36 cellular contexts compared by ENCODE assay signal in genomic region chr12:75350413-75350812, GRCh38. TPM values are rescaled to one million over a fixed set of nuclear protein-coding genes. Genes with fewer than 3 reads are reported as not detected.
"Had no signal": no experiment of that assay in that cellular context is flagged by ENCODE, and none has a peak within 500 bp of the region (broad histone marks: within the 10 kb centered on the region; RNA-seq: fewer than 3 reads in every experiment).

No MANE protein-coding gene starts in this region.

- H3K4me1 ChIP-seq: SJCRH30 had no signal

- H3K4me3 ChIP-seq: PC-9, SJCRH30, SK-N-MC had no signal

- H3K4me2 ChIP-seq: PC-9 had no signal

- ATAC-seq: Panc1, Right ventricle myocardium inferior, SK-N-SH treated with all-trans-retinoic acid at 6 μM for 48 hours had no signal

- H2AFZ ChIP-seq: PC-9 had no signal

- DNase-seq: Kasumi-1, NCI-H1048, NCI-H1092 treated with DMSO at 0.1 percent for 48 hours, NCI-H1105 treated with DMSO at 0.1 percent for 48 hours, NCI-H1417, NCI-H1436 treated with DMSO at 0.1 percent for 48 hours, NCI-H1694 treated with DMSO at 0.1 percent for 48 hours, NCI-H187 treated with DMSO at 0.1 percent for 48 hours, NCI-H2029, NCI-H2081, NCI-H2171 treated with DMSO at 0.1 percent for 48 hours, NCI-H2227 treated with DMSO at 0.1 percent for 48 hours, NCI-H345, NCI-H446, NCI-H524, NCI-H526, NCI-H69, NCI-H748 treated with DMSO at 0.1 percent for 48 hours, NCI-H82, PC-9, SHP77, SIG-M5, SJCRH30, T-helper 1 cell had no signal

- FAIRE-seq: RCC 7860 had no signal

- H3K4me3 Mint-ChIP-seq: T-helper 1 cell treated with Interleukin-12 subunit alpha and Interleukin-12 subunit beta and Interleukin-4 antibody, amounts not matched to agents 30 μg/mL and 1 μg/mL, for 36 hours had no signal

- H3K27me3 ChIP-seq: SJCRH30 had no signal

- H3K36me3 ChIP-seq: SJCRH30 had no signal

- H3K27ac Mint-ChIP-seq: T-helper 1 cell treated with Interleukin-12 subunit alpha and Interleukin-12 subunit beta and Interleukin-4 antibody, amounts not matched to agents 30 μg/mL and 1 μg/mL, for 36 hours had no signal

- H3K27ac ChIP-seq: PC-9, RWPE1, SJCRH30, SK-N-MC had no signal

RNA-seq across cellular contexts. Expression of gene GLIPR1L1, which starts 15.9 kb away (rescaled TPM):
- total RNA-seq: MCF 10A, NCI-H460, OCI-LY7, PC-9, Right ventricle myocardium inferior, RPMI7951, SJCRH30, SK-MEL-5 had no signal

RNA-seq across cellular contexts. Expression of gene CAPS2, which starts 20.3 kb away (rescaled TPM):
- total RNA-seq: OCI-LY7 had no signal

RNA-seq across cellular contexts. Expression of gene GLIPR1L2, which starts 40.5 kb away (rescaled TPM):
- total RNA-seq: OCI-LY7, PC-9, SJCRH30, SK-MEL-5 had no signal
